In genomic region chr5:52989025-52989780, GRCh38 we compare ENCODE assay signal across 8 cellular contexts. TPM values are rescaled to one million over a fixed set of nuclear protein-coding genes. Genes with fewer than 3 reads are reported as not detected.
DNase-seq lines count a peak whose midpoint lies in the region; ATAC-seq and TF ChIP-seq lines count a peak whose summit lies in the region.

TSS of gene ITGA2 (plus strand) at chr5:52989352. CDS start at chr5:52989469, 117 bp downstream.

- CTCF ChIA-PET in activated CD4-positive, alpha-beta memory T cell treated with anti-CD3 and anti-CD28 coated beads for 36 hours (lab: Charles Lee) = interaction anchor here (1.2 to 3.2 kb wide), 4 partner anchors 40 to 107 kb away, joined by 3 to 16 read pairs (median 9); no protein-coding TSS in a partner anchor

- DNase-seq in LNCaP clone FGC (ENCODE audit: low read depth) = no peak
- DNase-seq in activated CD4-positive, alpha-beta memory T cell treated with anti-CD3 and anti-CD28 coated beads for 36 hours = peak; percentile 47
- peak; percentile 36 for DNase-seq in epithelial cell of prostate (ENCODE audit: low read depth, low spot score)
- DNase-seq in mucosa of descending colon = peak; percentile 81 to 84 (median 83)
- no peak for DNase-seq in thoracic aorta (ENCODE audit: low spot score)
- no peak for DNase-seq in NCI-H2196 treated with DMSO at 0.1 percent for 48 hours (lab: John Stamatoyannopoulos, UW; ENCODE audit: unreplicated experiment)

- peak within 1 kb of the TSS; percentile 20 for H3K27ac Mint-ChIP-seq in activated CD4-positive, alpha-beta memory T cell treated with anti-CD3 and anti-CD28 coated beads for 36 hours

- peak within 1 kb of the TSS; percentile 60 for H3K27ac ChIP-seq in C4-2B
- peak within 1 kb of the TSS; percentile 95 for H3K27ac ChIP-seq in epithelial cell of prostate
- no peak within 1 kb of the TSS for H3K27ac ChIP-seq in thoracic aorta

- H3K4me3 ChIP-seq in LNCaP clone FGC (ENCODE audit: low read depth, low read length) (peak within 1 kb of the TSS; percentile 63), mucosa of descending colon (peak within 1 kb of the TSS; percentile 43), thoracic aorta (peak within 1 kb of the TSS; percentile 81)

- H3K4me1 ChIP-seq in mucosa of descending colon (ENCODE audit: low read depth) = peaks cover 18% of the 10 kb centered on the region
- peaks cover 0 to 11% of the 10 kb centered on the region in 2 donors for H3K4me1 ChIP-seq in thoracic aorta (ENCODE audit: control insufficient read depth in 1 of 2, low read depth in 2 of 2)

- H3K4me3 Mint-ChIP-seq in activated CD4-positive, alpha-beta memory T cell treated with anti-CD3 and anti-CD28 coated beads for 36 hours = peak within 1 kb of the TSS; percentile 73

- TF ChIP-seq CTCF in C4-2B (conservative IDR thresholded peaks at IDR 0.05) (no peak), LNCaP clone FGC (IDR thresholded peaks at IDR 0.05; ENCODE audit: control insufficient read depth, extremely low read depth, insufficient read depth) (no peak), mucosa of descending colon (IDR thresholded peaks at IDR 0.05) (no peak), thoracic aorta (IDR thresholded peaks at IDR 0.05) (no peak)

- POLR2A ChIA-PET in activated CD4-positive, alpha-beta memory T cell treated with anti-CD3 and anti-CD28 coated beads for 36 hours (lab: Charles Lee) = interaction anchor here (1.8 kb wide), 1 partner anchor 10 kb away, joined by 4 read pairs; no protein-coding TSS in a partner anchor

- no peaks in the 10 kb centered on the region for H3K9me3 ChIP-seq in mucosa of descending colon
- no peaks in the 10 kb centered on the region for H3K9me3 ChIP-seq in thoracic aorta

- no peaks in the 10 kb centered on the region for H3K36me3 Mint-ChIP-seq in activated CD4-positive, alpha-beta memory T cell treated with anti-CD3 and anti-CD28 coated beads for 36 hours

- H3K4me1 Mint-ChIP-seq in activated CD4-positive, alpha-beta memory T cell treated with anti-CD3 and anti-CD28 coated beads for 36 hours (ENCODE audit: low read depth) = peaks cover 30% of the 10 kb centered on the region

- no peaks in the 10 kb centered on the region for H3K27me3 ChIP-seq in thoracic aorta (replicated peaks; ENCODE audit: insufficient read depth)

- peak; percentile 59 for ATAC-seq in GM21447 (IDR thresholded peaks at IDR 0.05; ENCODE audit: unreplicated experiment)
- peak; percentile 89 for ATAC-seq in mucosa of descending colon
- ATAC-seq in thoracic aorta (ENCODE audit: insufficient number of reproducible peaks, low FRiP score, low read depth) = no peak

- H3K9me3 Mint-ChIP-seq in activated CD4-positive, alpha-beta memory T cell treated with anti-CD3 and anti-CD28 coated beads for 36 hours = no peaks in the 10 kb centered on the region

- peaks cover 11% of the 10 kb centered on the region for H3K27me3 Mint-ChIP-seq in activated CD4-positive, alpha-beta memory T cell treated with anti-CD3 and anti-CD28 coated beads for 36 hours

- H3K36me3 ChIP-seq in mucosa of descending colon (ENCODE audit: low read depth) = no peaks in the 10 kb centered on the region
- no peaks in the 10 kb centered on the region for H3K36me3 ChIP-seq in thoracic aorta

- intact Hi-C loops in activated CD4-positive, alpha-beta memory T cell treated with anti-CD3 and anti-CD28 coated beads for 36 hours (cut with micrococcal nuclease) = loop anchor here (1.0 to 2.0 kb wide), 2 partner anchors 41 to 108 kb away; no protein-coding TSS in a partner anchor
- intact Hi-C loops in mucosa of descending colon (cut with DNase I, micrococcal nuclease) = no loop called here

RNA-seq across cellular contexts. Expression of gene ITGA2, which starts in this region (rescaled TPM):
- 1 to 10 TPM; 2.2 to 2.3 TPM for total RNA-seq in activated CD4-positive, alpha-beta memory T cell treated with anti-CD3 and anti-CD28 coated beads for 36 hours
- total RNA-seq in mucosa of descending colon = 10 to 100 TPM in 2 of 3 donors, 1 to 10 TPM in 1; 8.0 to 20.3 (median 17.6) TPM
- total RNA-seq in thoracic aorta = 1 to 10 TPM; 4.9 to 7.2 TPM

Comparison
In these comparisons a context has a peak if more than half of its experiments do, and no peak if none do; other contexts are left out.
1. H3K27ac ChIP-seq: peak in C4-2B (single experiment) and epithelial cell of prostate (single experiment); none in thoracic aorta (0 of 2).
2. DNase-seq: peak in activated CD4-positive, alpha-beta memory T cell treated with anti-CD3 and anti-CD28 coated beads for 36 hours (single experiment), epithelial cell of prostate (single experiment) and mucosa of descending colon (3 of 3); none in LNCaP clone FGC (single experiment), thoracic aorta (single experiment) and NCI-H2196 treated with DMSO at 0.1 percent for 48 hours (single experiment).
3. Peak in every context shown above with its lines, with median percentiles within 50 percentile points of each other: H3K4me3 ChIP-seq.